ENCODE assay signal across 16 cellular contexts in genomic region chr22:44271010-44271500, GRCh38. TPM values are rescaled to one million over a fixed set of nuclear protein-coding genes. Genes with fewer than 3 reads are reported as not detected.
DNase-seq lines count a peak whose midpoint lies in the region; ATAC-seq and TF ChIP-seq lines count a peak whose summit lies in the region.
"Had no signal": no experiment of that assay in that cellular context is flagged by ENCODE, and none has a peak within 500 bp of the region (broad histone marks: within the 10 kb centered on the region; RNA-seq: fewer than 3 reads in every experiment).

No MANE protein-coding gene starts in this region.

- H3K4me3 Mint-ChIP-seq in chondrocyte (ENCODE audit: unreplicated experiment), result no peak overlapping the region
- no peak overlapping the region for H3K4me3 Mint-ChIP-seq in activated T-cell treated with anti-CD3 and anti-CD28 coated beads, Interleukin-2, amount 50 U/mL, for 72 hours
- H3K4me3 Mint-ChIP-seq: CD4-positive, alpha-beta T cell had no signal

- DNase-seq in chondrocyte (ENCODE audit: low spot score) (peak; percentile 37), lower lobe of right lung (peak; percentile 12), posterior vena cava (ENCODE audit: low spot score) (peak; percentile 53), NCI-H82 treated with DMSO at 0.1 percent for 48 hours (lab: John Stamatoyannopoulos, UW; ENCODE audit: unreplicated experiment) (no peak)
- no peak for DNase-seq in activated T-cell treated with anti-CD3 and anti-CD28 coated beads, Interleukin-2, amount 50 U/mL, for 72 hours
- no peak for DNase-seq in effector memory CD4-positive, alpha-beta T cell
- DNase-seq in central memory CD4-positive, alpha-beta T cell, result no peak
- DNase-seq: ACHN; BE2C; Caco-2; CD4-positive, alpha-beta T cell; GDM1; GM23248; HCEC 1CT had no signal

- H3K4me1 Mint-ChIP-seq in chondrocyte (ENCODE audit: low read depth), result peaks cover 3% of the 10 kb centered on the region
- no peaks in the 10 kb centered on the region for H3K4me1 Mint-ChIP-seq in activated T-cell treated with anti-CD3 and anti-CD28 coated beads, Interleukin-2, amount 50 U/mL, for 72 hours (ENCODE audit: low read depth)

- H3K36me3 Mint-ChIP-seq in chondrocyte (ENCODE audit: low read depth), result peaks cover 3% of the 10 kb centered on the region
- no peaks in the 10 kb centered on the region for H3K36me3 Mint-ChIP-seq in activated T-cell treated with anti-CD3 and anti-CD28 coated beads, Interleukin-2, amount 50 U/mL, for 72 hours (ENCODE audit: insufficient read depth in 2 of 2)

- ATAC-seq in lower lobe of right lung, result no peak
- no peak for ATAC-seq in activated T-cell treated with anti-CD3 and anti-CD28 coated beads, Interleukin-2, amount 50 U/mL, for 72 hours (replicated peaks in 1 of 2)

- intact Hi-C loops in lower lobe of right lung (cut with DNase I) (no loop called here), posterior vena cava (cut with DNase I) (no loop called here)

- H3K27me3 ChIP-seq in lower lobe of right lung (ENCODE audit: low read depth), result no peaks in the 10 kb centered on the region
- no peaks in the 10 kb centered on the region for H3K27me3 ChIP-seq in effector memory CD4-positive, alpha-beta T cell (replicated peaks; ENCODE audit: control insufficient read depth, insufficient read depth, low read length, poor library complexity, severe bottlenecking)
- H3K27me3 ChIP-seq: BE2C had no signal

- H3K9me3 Mint-ChIP-seq in chondrocyte (ENCODE audit: low read depth), result no peaks in the 10 kb centered on the region
- H3K9me3 Mint-ChIP-seq in activated T-cell treated with anti-CD3 and anti-CD28 coated beads, Interleukin-2, amount 50 U/mL, for 72 hours, result no peaks in the 10 kb centered on the region
- H3K9me3 Mint-ChIP-seq: CD4-positive, alpha-beta T cell had no signal

- H3K27me3 Mint-ChIP-seq in chondrocyte (ENCODE audit: low read depth), result peaks cover 14% of the 10 kb centered on the region
- H3K27me3 Mint-ChIP-seq in activated T-cell treated with anti-CD3 and anti-CD28 coated beads, Interleukin-2, amount 50 U/mL, for 72 hours (ENCODE audit: low read depth), result peaks cover 5% of the 10 kb centered on the region

- TF ChIP-seq CTCF in chondrocyte (IDR thresholded peaks at IDR 0.05) (no peak), lower lobe of right lung (IDR thresholded peaks at IDR 0.05) (no peak)

- H3K4me1 ChIP-seq in lower lobe of right lung, result no peaks in the 10 kb centered on the region
- no peaks in the 10 kb centered on the region for H3K4me1 ChIP-seq in effector memory CD4-positive, alpha-beta T cell (ENCODE audit: control insufficient read depth, insufficient read depth, low read length, poor library complexity, severe bottlenecking)
- H3K4me1 ChIP-seq: BE2C, Caco-2 had no signal

- no peaks in the 10 kb centered on the region for H3K36me3 ChIP-seq in lower lobe of right lung
- H3K36me3 ChIP-seq in effector memory CD4-positive, alpha-beta T cell (ENCODE audit: control insufficient read depth, insufficient read depth, low read length), result no peaks in the 10 kb centered on the region
- H3K36me3 ChIP-seq: BE2C had no signal

- no peak overlapping the region for H3K27ac ChIP-seq in lower lobe of right lung
- no peak overlapping the region for H3K27ac ChIP-seq in effector memory CD4-positive, alpha-beta T cell (ENCODE audit: insufficient read depth, low read length, poor library complexity, severe bottlenecking)
- H3K27ac ChIP-seq: C4-2B, GM23248 had no signal

- no peak overlapping the region for H3K27ac Mint-ChIP-seq in chondrocyte (ENCODE audit: unreplicated experiment)
- no peak overlapping the region for H3K27ac Mint-ChIP-seq in activated T-cell treated with anti-CD3 and anti-CD28 coated beads, Interleukin-2, amount 50 U/mL, for 72 hours
- H3K27ac Mint-ChIP-seq: CD4-positive, alpha-beta T cell had no signal

- H3K9me3 ChIP-seq in lower lobe of right lung, result no peaks in the 10 kb centered on the region
- no peaks in the 10 kb centered on the region for H3K9me3 ChIP-seq in effector memory CD4-positive, alpha-beta T cell (ENCODE audit: control insufficient read depth, low read length)
- H3K9me3 ChIP-seq: BE2C, Caco-2 had no signal

- H3K4me3 ChIP-seq in lower lobe of right lung, result no peak overlapping the region
- no peak overlapping the region for H3K4me3 ChIP-seq in effector memory CD4-positive, alpha-beta T cell (ENCODE audit: insufficient read depth, low read depth, low read length, poor library complexity, severe bottlenecking)
- H3K4me3 ChIP-seq: GM23248 had no signal

RNA-seq across cellular contexts. Expression of gene SHISAL1, which starts 41.7 kb away (rescaled TPM):
- 7.5 to 20.9 TPM (median 8.3 TPM) in 3 replicates for total RNA-seq in chondrocyte
- total RNA-seq in lower lobe of right lung, result 0.32 TPM
- 10 to 100 TPM in 1 of 2 donors, 1 to 10 TPM in 1; 9.8 to 12.7 TPM for total RNA-seq in posterior vena cava
- not detected for total RNA-seq in activated T-cell treated with anti-CD3 and anti-CD28 coated beads, Interleukin-2, amount 50 U/mL, for 72 hours
- total RNA-seq: Caco-2; CD4-positive, alpha-beta T cell; HT-29 had no signal

Comparison
In these comparisons a context has a peak if more than half of its experiments do, and no peak if none do; other contexts are left out.
1. DNase-seq: peak in chondrocyte (single experiment), lower lobe of right lung (single experiment) and posterior vena cava (single experiment); none in activated T-cell treated with anti-CD3 and anti-CD28 coated beads, Interleukin-2, amount 50 U/mL, for 72 hours (0 of 2), effector memory CD4-positive, alpha-beta T cell (0 of 3), NCI-H82 treated with DMSO at 0.1 percent for 48 hours (single experiment) and central memory CD4-positive, alpha-beta T cell (single experiment).